3 cellular contexts compared by ENCODE assay signal in genomic region chr22:26328221-26328620, GRCh38.
A peak's percentile ranks its signal among the peaks of the same experiment; 100 is the strongest.
TF ChIP-seq lines count a peak whose summit lies in the region.

No MANE protein-coding gene starts in this region.

TF ChIP-seq in HepG2, 621 proteins besides CTCF, POLR2A, EP300 and RAD21:
- TF ChIP-seq ZNF629 (CRISPR knock-in tag; conservative IDR thresholded peaks at IDR 0.05) (peak; percentile 71), ZNF234 (CRISPR knock-in tag; conservative IDR thresholded peaks at IDR 0.05) (no peak), SAFB2 (CRISPR knock-in tag; IDR thresholded peaks at IDR 0.05; ENCODE audit: borderline replicate concordance, low read depth) (no peak), ZNF709 (CRISPR knock-in tag; IDR thresholded peaks at IDR 0.05) (no peak)

TF ChIP-seq in K562, 482 proteins besides CTCF, POLR2A, EP300 and RAD21:
- TF ChIP-seq ZNF318 (IDR thresholded peaks at IDR 0.05; ENCODE audit: borderline replicate concordance in 1 of 2, low read depth in 1 of 2) (no peak), RBM25 (IDR thresholded peaks at IDR 0.05; ENCODE audit: low read depth, low read length, severe bottlenecking) (peak; percentile 64)
TF ChIP-seq in K562: peak in this region for 1.

TF ChIP-seq in H1, 55 proteins besides CTCF, POLR2A, EP300 and RAD21:
- TF ChIP-seq ATF3 (IDR thresholded peaks at IDR 0.05; ENCODE audit: insufficient read depth, low read depth, low read length) (no peak), BRCA1 (IDR thresholded peaks at IDR 0.05; ENCODE audit: low read depth, low read length) (no peak), ZNF274 (IDR thresholded peaks at IDR 0.05; ENCODE audit: borderline replicate concordance, extremely low read depth, low read length) (no peak), KDM1A (IDR thresholded peaks at IDR 0.05; ENCODE audit: borderline replicate concordance, low read length) (0 out of 2 replicates have a peak, but pooled peaks have one; percentile 61), SP4 (IDR thresholded peaks at IDR 0.05; ENCODE audit: low read length) (no peak)
